ENCODE assay signal across 18 cellular contexts in the genomic region with DNA sequence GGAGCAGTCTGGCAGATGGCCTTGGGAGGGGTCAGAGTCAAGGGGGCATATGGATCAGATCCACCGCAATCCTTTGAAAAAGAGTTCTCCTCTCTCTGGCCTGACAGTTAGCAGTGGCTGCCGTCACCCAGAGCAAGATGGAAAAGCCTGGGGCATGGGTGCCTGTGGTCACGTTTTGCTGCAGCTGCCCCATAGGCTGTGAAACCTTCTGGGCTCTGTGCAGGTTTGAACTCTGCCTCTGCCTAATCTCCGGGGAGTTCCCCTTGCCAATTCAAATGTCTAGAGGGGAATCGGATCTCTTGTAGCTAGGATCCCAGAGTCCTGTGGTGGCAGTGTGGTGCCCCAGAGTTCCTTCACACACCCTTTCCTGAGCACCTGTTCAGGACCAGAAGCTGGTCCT. TPM values are rescaled to one million over a fixed set of nuclear protein-coding genes. Genes with fewer than 3 reads are reported as not detected.
A peak's percentile ranks its signal among the peaks of the same experiment; 100 is the strongest.
DNase-seq lines count a peak whose midpoint lies in the region; TF ChIP-seq lines count a peak whose summit lies in the region.
"Had no signal": no experiment of that assay in that cellular context is flagged by ENCODE, and none has a peak within 500 bp of the region (broad histone marks: within the 10 kb centered on the region; RNA-seq: fewer than 3 reads in every experiment).

No MANE protein-coding gene starts in this region.

- H3K9ac ChIP-seq in neuronal stem cell (ENCODE audit: low read depth, low read length, poor library complexity), result peak overlapping the region; percentile 30
- H3K9ac ChIP-seq: BLaER1, GM23248 had no signal

- no peak overlapping the region for H4K91ac ChIP-seq in neuronal stem cell (ENCODE audit: low read depth, low read length, poor library complexity)

- no peak overlapping the region for H3K4me2 ChIP-seq in neuronal stem cell (ENCODE audit: insufficient read depth, low read length, poor library complexity, severe bottlenecking)
- H3K4me2 ChIP-seq: BLaER1 had no signal

- H3K79me1 ChIP-seq in neuronal stem cell (ENCODE audit: low read depth, low read length), result no peaks in the 10 kb centered on the region

- H3K14ac ChIP-seq in neuronal stem cell (ENCODE audit: low read length), result no peak overlapping the region

- no peak overlapping the region for H3K23ac ChIP-seq in neuronal stem cell (ENCODE audit: low read depth, low read length, poor library complexity)

- H3K18ac ChIP-seq in neuronal stem cell (ENCODE audit: low read length), result no peak overlapping the region

- no peak overlapping the region for H2BK15ac ChIP-seq in neuronal stem cell (ENCODE audit: low read length)

- no peak for TF ChIP-seq CTCF in stomach (IDR thresholded peaks at IDR 0.05)

- WGBS in neuronal stem cell (ENCODE audit: extremely low coverage in 2 of 2, insufficient read length in 2 of 2, insufficient replicate concordance in 1 of 2), 2 donors, result no CpG with 5 or more reads among the region's 5 CpGs
- WGBS in stomach, 5 donors, result 85 to 97% (median 94%) methylated on average over 5 of the region's 5 CpGs

- TF ChIP-seq POLR2A in stomach (IDR thresholded peaks at IDR 0.05), result no peak

- no peak overlapping the region for H2AK5ac ChIP-seq in neuronal stem cell (ENCODE audit: low read depth, low read length)

- no peak overlapping the region for H2AFZ ChIP-seq in neuronal stem cell (ENCODE audit: low read length)
- H2AFZ ChIP-seq: GM23248 had no signal

- H4K8ac ChIP-seq in neuronal stem cell (ENCODE audit: low read depth, low read length), result no peak overlapping the region

- no peak overlapping the region for H2BK5ac ChIP-seq in neuronal stem cell (ENCODE audit: low read length)

- no peak overlapping the region for H2BK120ac ChIP-seq in neuronal stem cell (ENCODE audit: low read depth, low read length)

- no peaks in the 10 kb centered on the region for H3K36me3 ChIP-seq in neuronal stem cell (replicated peaks in 1 of 2; ENCODE audit: control insufficient read depth in 2 of 2, insufficient read depth in 2 of 2, low read length in 2 of 2)
- peaks cover 0 to 6% (median 0%) of the 10 kb centered on the region in 4 donors for H3K36me3 ChIP-seq in stomach

- H3K4me1 ChIP-seq in neuronal stem cell (ENCODE audit: control insufficient read depth in 2 of 2, insufficient read depth in 1 of 2, low read depth in 1 of 2, low read length in 2 of 2) (no peaks in the 10 kb centered on the region), stomach (no peaks in the 10 kb centered on the region)
- H3K4me1 ChIP-seq: BLaER1 had no signal

- H3K4ac ChIP-seq in neuronal stem cell (ENCODE audit: low read length), result no peak overlapping the region

- H2BK12ac ChIP-seq in neuronal stem cell (ENCODE audit: low read length), result no peak overlapping the region

- DNase-seq in NCI-H2171 treated with DMSO at 0.1 percent for 48 hours (lab: John Stamatoyannopoulos, UW), result peak; percentile 46
- no peak for DNase-seq in NCI-H2171 (lab: John Stamatoyannopoulos, UW)
- peak; percentile 17 for DNase-seq in NCI-H524 treated with DMSO at 0.1 percent for 48 hours (lab: John Stamatoyannopoulos, UW)
- DNase-seq in neuronal stem cell (ENCODE audit: low spot score), result no peak
- no peak for DNase-seq in occipital lobe (lab: John Stamatoyannopoulos, UW)
- no peak for DNase-seq in stomach
- DNase-seq: CD4-positive, alpha-beta T cell; CD8-positive, alpha-beta memory T cell; DMS 273 treated with DMSO at 0.1 percent for 48 hours; DMS79; EL; GDM1; GM23248; H7; HCEC 1CT had no signal

- TF ChIP-seq EP300 in stomach (IDR thresholded peaks at IDR 0.05), result no peak

- H3K27ac ChIP-seq in neuronal stem cell (replicated peaks; ENCODE audit: low read length) (no peak overlapping the region), stomach (no peak overlapping the region)
- H3K27ac ChIP-seq: 22Rv1, BLaER1, GM23248 had no signal

- intact Hi-C loops in stomach (cut with DNase I; ENCODE audit: low total_unique reads), result no loop called here

- H3K4me3 ChIP-seq in neuronal stem cell (ENCODE audit: low read length in 2 of 2), result no peak overlapping the region
- no peak overlapping the region for H3K4me3 ChIP-seq in stomach
- H3K4me3 ChIP-seq: BLaER1, GM12878, GM23248 had no signal

- no peaks in the 10 kb centered on the region for H3K27me3 ChIP-seq in neuronal stem cell (ENCODE audit: control insufficient read depth in 3 of 3, insufficient read depth in 3 of 3, low read depth in 1 of 3, low read length in 3 of 3)
- H3K27me3 ChIP-seq in stomach, result no peaks in the 10 kb centered on the region
- H3K27me3 ChIP-seq: BLaER1 had no signal

- peaks cover 0 to 16% of the 10 kb centered on the region in 2 donors for H3K9me3 ChIP-seq in neuronal stem cell (replicated peaks in 1 of 2; ENCODE audit: control insufficient read depth in 2 of 2, insufficient read depth in 1 of 2, low read depth in 1 of 2, low read length in 2 of 2)
- peaks cover 0 to 9% (median 4%) of the 10 kb centered on the region in 4 donors for H3K9me3 ChIP-seq in stomach

RNA-seq across cellular contexts. Expression of a gene that starts 23.4 kb away (rescaled TPM):
- polyA plus RNA-seq in neuronal stem cell (2013, experiment 1 of 2), result 31.3 TPM
- 30.9 TPM for polyA plus RNA-seq in neuronal stem cell (2013, experiment 2 of 2)
- total RNA-seq in occipital lobe, result 79.2 TPM
- 100 to 1,000 TPM in 1 of 5 donors, 10 to 100 TPM in 4; 47.3 to 128 (median 69.9) TPM for total RNA-seq in stomach
- polyA plus RNA-seq in stomach, result 10 to 100 TPM in 1 of 3 donors, 1 to 10 TPM in 2; 6.9 to 31.8 (median 9.3) TPM

Comparison
In these comparisons a context has a peak if more than half of its experiments do, and no peak if none do; other contexts are left out.
1. DNase-seq: peak in NCI-H2171 treated with DMSO at 0.1 percent for 48 hours (single experiment) and NCI-H524 treated with DMSO at 0.1 percent for 48 hours (single experiment); none in NCI-H2171 (single experiment), neuronal stem cell (single experiment), occipital lobe (single experiment) and stomach (single experiment).